ENCODE assay signal across 1 cellular context in the genomic region with DNA sequence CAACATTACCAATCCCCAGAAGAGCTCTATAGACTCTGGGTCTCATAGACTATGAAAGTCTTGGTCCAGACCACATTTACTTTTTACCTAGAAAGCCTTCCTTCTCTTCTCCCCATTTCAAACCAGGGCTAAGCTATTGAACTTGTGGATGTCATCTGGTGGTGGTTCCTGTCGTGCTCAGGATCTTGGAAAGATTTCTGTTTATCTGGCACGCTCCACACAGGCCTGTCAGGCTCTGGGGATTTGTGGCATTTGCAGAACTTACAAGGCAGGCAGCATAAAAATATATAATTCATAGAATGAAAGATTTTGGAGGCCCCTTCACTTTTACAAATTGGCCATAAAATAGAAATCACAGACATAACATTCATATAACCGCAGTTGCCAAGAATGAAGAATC.
TF ChIP-seq lines count a peak whose summit lies in the region.

No MANE protein-coding gene starts in this region.

TF ChIP-seq in IMR-90, 13 proteins besides CTCF, POLR2A, EP300 and RAD21:
- TF ChIP-seq, protein P1, sequence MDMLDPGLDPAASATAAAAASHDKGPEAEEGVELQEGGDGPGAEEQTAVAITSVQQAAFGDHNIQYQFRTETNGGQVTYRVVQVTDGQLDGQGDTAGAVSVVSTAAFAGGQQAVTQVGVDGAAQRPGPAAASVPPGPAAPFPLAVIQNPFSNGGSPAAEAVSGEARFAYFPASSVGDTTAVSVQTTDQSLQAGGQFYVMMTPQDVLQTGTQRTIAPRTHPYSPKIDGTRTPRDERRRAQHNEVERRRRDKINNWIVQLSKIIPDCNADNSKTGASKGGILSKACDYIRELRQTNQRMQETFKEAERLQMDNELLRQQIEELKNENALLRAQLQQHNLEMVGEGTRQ (IDR thresholded peaks at IDR 0.05; ENCODE audit: low read depth, low read length), result no peak
- TF ChIP-seq SMC3 (IDR thresholded peaks at IDR 0.05; ENCODE audit: low read depth, low read length) (no peak), FOS (IDR thresholded peaks at IDR 0.05; ENCODE audit: low read depth, low read length) (no peak), MAZ (IDR thresholded peaks at IDR 0.05; ENCODE audit: borderline replicate concordance, low read depth, low read length) (no peak), MXI1 (IDR thresholded peaks at IDR 0.05; ENCODE audit: borderline replicate concordance, low read depth, low read length) (no peak)
